Comparison of ENCODE assay signal across 19 cellular contexts in genomic region chr15:77625376-77625775, GRCh38.
"Had no signal": no experiment of that assay in that cellular context is flagged by ENCODE, and none has a peak within 500 bp of the region (broad histone marks: within the 10 kb centered on the region; RNA-seq: fewer than 3 reads in every experiment).

No MANE protein-coding gene starts in this region.

- ATAC-seq: foreskin keratinocyte; pancreas; right cardiac atrium; stimulated activated naive CD8-positive, alpha-beta T cell treated with anti-CD3 and anti-CD28 coated beads, Interleukin-15, Interleukin-2, amounts not matched to agents 100 U/mL and 50 U/mL, for 24 hours had no signal

- H3K27ac Mint-ChIP-seq: endodermal cell, naive B cell, progenitor cell of endocrine pancreas had no signal

- DNase-seq: effector CD4-positive, alpha-beta T cell; endodermal cell; erythroblast; foreskin keratinocyte; head of caudate nucleus; kidney; mesendoderm; naive B cell; occipital lobe; stimulated activated CD4-positive, alpha-beta T cell treated with anti-CD3 and anti-CD28 coated beads, Interleukin-2, amount 100 ng/mL, for 48 hours; stimulated activated naive CD8-positive, alpha-beta T cell treated with anti-CD3 and anti-CD28 coated beads, Interleukin-15, Interleukin-2, amounts not matched to agents 100 U/mL and 50 U/mL, for 24 hours; tibial artery had no signal

- H3K27me3 Mint-ChIP-seq: progenitor cell of endocrine pancreas had no signal

- H3K9me3 Mint-ChIP-seq: endodermal cell, nephron had no signal

- H3K4me3 Mint-ChIP-seq: endodermal cell, naive B cell, nephron had no signal

- H3K36me3 Mint-ChIP-seq: naive B cell had no signal

- H3K4me1 Mint-ChIP-seq: naive B cell had no signal

- H3K27ac ChIP-seq: foreskin keratinocyte, hepatocyte, pancreas, tibial artery, upper lobe of left lung, vagina had no signal
